11 cellular contexts compared by ENCODE assay signal in genomic region chr2:240613781-240614180, GRCh38. TPM values are rescaled to one million over a fixed set of nuclear protein-coding genes. Genes with fewer than 3 reads are reported as not detected.
DNase-seq lines count a peak whose midpoint lies in the region; FAIRE-seq and TF ChIP-seq lines count a peak whose summit lies in the region.
"Had no signal": no experiment of that assay in that cellular context is flagged by ENCODE, and none has a peak within 500 bp of the region (broad histone marks: within the 10 kb centered on the region; RNA-seq: fewer than 3 reads in every experiment).

No MANE protein-coding gene starts in this region.

- CTCF ChIA-PET in OCI-LY7 (lab: Charles Lee; ENCODE audit: unreplicated experiment) = no interaction called here

- no peak for TF ChIP-seq POLR2A in GM12891 (IDR thresholded peaks at IDR 0.05; ENCODE audit: low read depth, low read length)

- intact Hi-C loops in OCI-LY7 (cut with micrococcal nuclease; ENCODE audit: unreplicated experiment) = no loop called here

- POLR2A ChIA-PET in OCI-LY7 (lab: Charles Lee) = no interaction called here

- no peak overlapping the region for H3K4me2 ChIP-seq in OCI-LY7 (ENCODE audit: low read length)
- H3K4me2 ChIP-seq: BLaER1 had no signal

- BruUV-seq in OCI-LY7 (replicated peaks; lab: Mats Ljungman, UMichigan) = TSS peak; percentile 51

- DNase-seq in GM12891 (ENCODE audit: insufficient read length, low spot score) (no peak), OCI-LY7 (ENCODE audit: low spot score) (no peak), NCI-H2107 treated with DMSO at 0.1 percent for 48 hours (lab: John Stamatoyannopoulos, UW; ENCODE audit: unreplicated experiment) (no peak), GOT3 (lab: John Stamatoyannopoulos, UW) (no peak)
- DNase-seq: 8988T, DMS153, DMS79, GDM1 had no signal

- no peaks in the 10 kb centered on the region for H3K36me3 ChIP-seq in OCI-LY7 (ENCODE audit: insufficient read depth, low read length)
- H3K36me3 ChIP-seq: HAP-1 had no signal

- H3K79me2 ChIP-seq in OCI-LY7 (ENCODE audit: insufficient read depth, low read depth, low read length) = no peaks in the 10 kb centered on the region

- no peaks in the 10 kb centered on the region for H3K4me1 ChIP-seq in OCI-LY7 (ENCODE audit: insufficient read depth, low read length, poor library complexity, severe bottlenecking)
- H3K4me1 ChIP-seq: HAP-1 had no signal

- no peak overlapping the region for H2AFZ ChIP-seq in OCI-LY7 (ENCODE audit: low read length)

- no peaks in the 10 kb centered on the region for H3K9me2 ChIP-seq in OCI-LY7 (ENCODE audit: insufficient read depth, low read length)

- peak; percentile 54 for FAIRE-seq in GM12891 (lab: Jason Lieb, UNC)
- FAIRE-seq: GM19239 had no signal

- H3K4me3 ChIP-seq in OCI-LY7 (ENCODE audit: low read depth, low read length, poor library complexity, severe bottlenecking) = no peak overlapping the region
- H3K4me3 ChIP-seq: BLaER1, HAP-1 had no signal

- H4K20me1 ChIP-seq in OCI-LY7 (ENCODE audit: insufficient read depth, low read length) = no peaks in the 10 kb centered on the region
- H4K20me1 ChIP-seq: BLaER1 had no signal

- H3K27ac ChIP-seq in OCI-LY7 (ENCODE audit: low read depth, low read length, poor library complexity, severe bottlenecking) = no peak overlapping the region
- H3K27ac ChIP-seq: BLaER1 had no signal

- H3K9me3 ChIP-seq in OCI-LY7 (ENCODE audit: low read length) = no peaks in the 10 kb centered on the region; the same call in 1 of the 2 replicates
- H3K9me3 ChIP-seq: HAP-1 had no signal

- no peak for TF ChIP-seq CTCF in OCI-LY7 (conservative IDR thresholded peaks at IDR 0.05; ENCODE audit: low read length)

TF ChIP-seq in GM12891, 5 proteins besides CTCF, POLR2A, EP300 and RAD21:
- TF ChIP-seq PAX5 (IDR thresholded peaks at IDR 0.05; ENCODE audit: insufficient read depth, low read length, severe bottlenecking) (no peak), POU2F2 (IDR thresholded peaks at IDR 0.05; ENCODE audit: low read depth, low read length) (no peak), TAF1 (IDR thresholded peaks at IDR 0.05; ENCODE audit: low read depth, low read length) (no peak), SPI1 (IDR thresholded peaks at IDR 0.05; ENCODE audit: low read depth, low read length) (no peak), POLR2AphosphoS5 (IDR thresholded peaks at IDR 0.05; ENCODE audit: low read depth, low read length) (no peak)

RNA-seq across cellular contexts. Expression of gene GPR35, which starts 11.5 kb away (rescaled TPM):
- 1.6 TPM for polyA plus RNA-seq in GM12891 (2012; ENCODE audit: low read depth, missing spikeins)
- total RNA-seq in OCI-LY7 (2014; rRNA removed; shearing (Covaris generic)) = 0.88 and 2.1 TPM in 2 replicates
- total RNA-seq in OCI-LY7 (2022) = 1.4 and 2.4 TPM in 2 replicates

RNA-seq across cellular contexts. Expression of gene CAPN10, which starts 27.2 kb away (rescaled TPM):
- polyA plus RNA-seq in GM12891 (2012; ENCODE audit: low read depth, missing spikeins) = 15.6 TPM
- total RNA-seq in OCI-LY7 (2014; rRNA removed; shearing (Covaris generic)) = 54.1 and 78.1 TPM in 2 replicates
- 67.3 and 70.6 TPM in 2 replicates for total RNA-seq in OCI-LY7 (2022)

RNA-seq across cellular contexts. Expression of gene RNPEPL1, which starts 45.5 kb away (rescaled TPM):
- 26.9 TPM for polyA plus RNA-seq in GM12891 (2012; ENCODE audit: low read depth, missing spikeins)
- 22.7 and 41.9 TPM in 2 replicates for total RNA-seq in OCI-LY7 (2014; rRNA removed; shearing (Covaris generic))
- total RNA-seq in OCI-LY7 (2022) = 51.8 and 53.5 TPM in 2 replicates

RNA-seq across cellular contexts. Expression of gene DUSP28, which starts 53.6 kb away (rescaled TPM):
- polyA plus RNA-seq in GM12891 (2012; ENCODE audit: low read depth, missing spikeins) = 6.9 TPM
- total RNA-seq in OCI-LY7 (2014; rRNA removed; shearing (Covaris generic)) = 13.0 and 17.6 TPM in 2 replicates
- 15.8 and 16.7 TPM in 2 replicates for total RNA-seq in OCI-LY7 (2022)

RNA-seq across cellular contexts. Expression of gene ANKMY1, which starts 56.0 kb away (rescaled TPM):
- polyA plus RNA-seq in GM12891 (2012; ENCODE audit: low read depth, missing spikeins) = 8.3 TPM
- total RNA-seq in OCI-LY7 (2014; rRNA removed; shearing (Covaris generic)) = 24.7 and 30.6 TPM in 2 replicates
- 65.9 and 69.4 TPM in 2 replicates for total RNA-seq in OCI-LY7 (2022)
